ENCODE assay signal across 15 cellular contexts in the genomic region with DNA sequence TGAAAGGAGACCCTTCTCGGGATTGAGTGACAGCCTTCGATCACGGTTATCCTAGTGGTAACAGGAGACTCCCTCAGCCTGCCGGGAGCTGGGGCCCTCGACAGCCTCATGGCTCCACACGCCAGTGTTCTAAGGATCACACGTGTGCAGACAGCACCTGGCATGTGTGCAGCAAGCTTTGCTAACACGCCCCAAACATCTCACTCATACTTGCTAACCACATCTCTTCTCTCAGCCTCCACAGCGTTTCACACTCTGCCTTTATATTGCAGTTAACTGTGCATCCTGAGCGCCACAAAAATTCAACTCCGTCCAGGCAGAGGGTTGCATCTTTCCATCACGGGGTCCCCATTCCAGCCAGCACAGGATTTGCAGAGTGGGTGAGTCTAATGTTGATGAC.
"Had no signal": no experiment of that assay in that cellular context is flagged by ENCODE, and none has a peak within 500 bp of the region (broad histone marks: within the 10 kb centered on the region; RNA-seq: fewer than 3 reads in every experiment).

No MANE protein-coding gene starts in this region.

- H3K9me3 Mint-ChIP-seq: neural crest cell had no signal

- H3K9me3 ChIP-seq: pancreas, uterus had no signal

- ATAC-seq: activated CD4-positive, alpha-beta T cell treated with anti-CD3 and anti-CD28 coated beads for 36 hours; heart left ventricle; left lobe of liver; pancreas had no signal

- H3K27me3 ChIP-seq: cardiac muscle cell, heart left ventricle, pancreas, uterus had no signal

- H3K27ac ChIP-seq: cardiac muscle cell, pancreas, uterus, WERI-Rb-1 had no signal

- H3K4me1 Mint-ChIP-seq: activated CD4-positive, alpha-beta memory T cell treated with anti-CD3 and anti-CD28 coated beads, Interleukin-2, amount 10 ng/mL, durations not matched to agents 7 days and 5 days; activated CD4-positive, alpha-beta T cell treated with anti-CD3 and anti-CD28 coated beads for 36 hours; activated naive CD8-positive, alpha-beta T cell treated with anti-CD3 and anti-CD28 coated beads, Interleukin-2, amount 10 ng/mL, durations not matched to agents 7 days and 5 days had no signal

- H3K36me3 Mint-ChIP-seq: activated naive CD8-positive, alpha-beta T cell treated with anti-CD3 and anti-CD28 coated beads, Interleukin-2, amount 10 ng/mL, durations not matched to agents 7 days and 5 days had no signal

- DNase-seq: activated CD4-positive, alpha-beta memory T cell treated with anti-CD3 and anti-CD28 coated beads, Interleukin-2, amount 10 ng/mL, durations not matched to agents 7 days and 5 days; activated CD4-positive, alpha-beta T cell treated with anti-CD3 and anti-CD28 coated beads for 36 hours; activated CD8-positive, alpha-beta memory T cell treated with anti-CD3 and anti-CD28 coated beads, Interleukin-2, amount 50 U/mL, for 4 hours; activated naive CD8-positive, alpha-beta T cell treated with anti-CD3 and anti-CD28 coated beads, Interleukin-2, amount 10 ng/mL, durations not matched to agents 7 days and 5 days; cortex of kidney; effector CD8-positive, alpha-beta T cell; heart left ventricle; mesendoderm; pancreas; small intestine; uterus; WERI-Rb-1 had no signal

- H3K4me3 ChIP-seq: cardiac muscle cell, heart left ventricle, pancreas, uterus had no signal

- H3K36me3 ChIP-seq: cardiac muscle cell, heart left ventricle, pancreas, uterus, WERI-Rb-1 had no signal

- H3K27ac Mint-ChIP-seq: activated CD4-positive, alpha-beta memory T cell treated with anti-CD3 and anti-CD28 coated beads, Interleukin-2, amount 10 ng/mL, durations not matched to agents 7 days and 5 days; activated CD4-positive, alpha-beta T cell treated with anti-CD3 and anti-CD28 coated beads for 36 hours; activated naive CD8-positive, alpha-beta T cell treated with anti-CD3 and anti-CD28 coated beads, Interleukin-2, amount 10 ng/mL, durations not matched to agents 7 days and 5 days had no signal

- H3K4me3 Mint-ChIP-seq: activated CD4-positive, alpha-beta memory T cell treated with anti-CD3 and anti-CD28 coated beads, Interleukin-2, amount 10 ng/mL, durations not matched to agents 7 days and 5 days; activated CD4-positive, alpha-beta T cell treated with anti-CD3 and anti-CD28 coated beads for 36 hours; activated naive CD8-positive, alpha-beta T cell treated with anti-CD3 and anti-CD28 coated beads, Interleukin-2, amount 10 ng/mL, durations not matched to agents 7 days and 5 days; neural crest cell had no signal
